26 cellular contexts compared by ENCODE assay signal in the genomic region with DNA sequence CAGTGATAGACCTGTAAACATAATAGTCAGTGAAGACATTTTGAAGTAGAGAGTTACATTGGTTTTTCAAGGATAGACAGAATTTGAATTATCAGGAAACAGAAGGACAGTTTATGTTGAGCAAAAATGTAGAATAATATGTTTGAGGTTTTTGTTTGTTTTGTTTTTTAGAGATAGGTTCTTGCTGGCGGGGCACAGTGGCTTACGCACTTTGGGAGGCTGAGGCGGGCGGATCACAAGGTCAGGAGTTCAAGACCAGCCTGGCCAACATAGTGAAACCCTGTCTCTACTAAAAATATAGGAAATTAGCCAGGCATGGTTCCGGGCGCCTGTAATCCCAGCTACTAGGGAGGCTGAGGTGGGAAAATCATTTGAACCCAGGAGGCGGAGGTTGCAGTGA.
"Had no signal": no experiment of that assay in that cellular context is flagged by ENCODE, and none has a peak within 500 bp of the region (broad histone marks: within the 10 kb centered on the region; RNA-seq: fewer than 3 reads in every experiment).

No MANE protein-coding gene starts in this region.

- DNase-seq: activated CD4-positive, alpha-beta T cell treated with anti-CD3 and anti-CD28 coated beads, Interleukin-2, amount 10 ng/mL, durations not matched to agents 7 days and 5 days; activated CD4-positive, CD25-positive, alpha-beta regulatory T cell treated with anti-CD3 and anti-CD28 coated beads, Interleukin-2, amount 50 U/mL, for 72 hours; activated naive CD4-positive, alpha-beta T cell treated with Interleukin-2 at 50 U/mL for 16 hours; activated T-cell treated with anti-CD3 and anti-CD28 coated beads for 4 hours; activated T-cell treated with anti-CD3 and anti-CD28 coated beads, Interleukin-2, amount 50 U/mL, for 72 hours; anterior cingulate cortex; dermis blood vessel endothelial cell; effector CD4-positive, alpha-beta T cell; foreskin keratinocyte; kidney glomerular epithelial cell; lower lobe of right lung; mesendoderm; natural killer cell; ovary; stimulated activated CD4-positive, alpha-beta T cell treated with anti-CD3 and anti-CD28 coated beads, Interleukin-1b, Interleukin-23, amount 100 ng/mL, for 48 hours; stimulated activated CD4-positive, alpha-beta T cell treated with anti-CD3 and anti-CD28 coated beads, Interleukin-4, amount 100 ng/mL, for 4 hours; stimulated activated CD8-positive, alpha-beta memory T cell treated with anti-CD3 and anti-CD28 coated beads, Interleukin-4, amount 100 ng/mL, for 48 hours; stimulated activated naive B cell treated with anti-CD40 and anti-IgM and Interleukin-4, amounts not matched to agents 10 μg/mL and 1 μg/mL and 100 μg/mL, for 72 hours; T-helper 17 cell; T1000; WERI-Rb-1 had no signal

- H3K36me3 Mint-ChIP-seq: natural killer cell had no signal

- H3K9me3 Mint-ChIP-seq: activated CD4-positive, alpha-beta T cell treated with anti-CD3 and anti-CD28 coated beads, Interleukin-2, amount 10 ng/mL, durations not matched to agents 7 days and 5 days; activated T-cell treated with anti-CD3 and anti-CD28 coated beads, Interleukin-2, amount 50 U/mL, for 72 hours; natural killer cell; stimulated activated naive B cell treated with anti-CD40 and anti-IgM and Interleukin-4, amounts not matched to agents 10 μg/mL and 1 μg/mL and 100 μg/mL, for 72 hours had no signal

- H3K4me3 ChIP-seq: esophagus muscularis mucosa, lower lobe of right lung, ovary, smooth muscle cell, tibial nerve had no signal

- H3K9me3 ChIP-seq: esophagus muscularis mucosa, lower lobe of right lung, ovary, tibial nerve had no signal

- H3K27ac ChIP-seq: esophagus muscularis mucosa, foreskin keratinocyte, lower lobe of right lung, ovary, tibial nerve, WERI-Rb-1 had no signal

- H3K4me3 Mint-ChIP-seq: activated CD4-positive, alpha-beta T cell treated with anti-CD3 and anti-CD28 coated beads, Interleukin-2, amount 10 ng/mL, durations not matched to agents 7 days and 5 days; activated T-cell treated with anti-CD3 and anti-CD28 coated beads, Interleukin-2, amount 50 U/mL, for 72 hours; natural killer cell; stimulated activated naive B cell treated with anti-CD40 and anti-IgM and Interleukin-4, amounts not matched to agents 10 μg/mL and 1 μg/mL and 100 μg/mL, for 72 hours; T-helper 17 cell had no signal

- H3K27ac Mint-ChIP-seq: activated CD4-positive, alpha-beta T cell treated with anti-CD3 and anti-CD28 coated beads, Interleukin-2, amount 10 ng/mL, durations not matched to agents 7 days and 5 days; activated T-cell treated with anti-CD3 and anti-CD28 coated beads, Interleukin-2, amount 50 U/mL, for 72 hours; natural killer cell; progenitor cell of endocrine pancreas; stimulated activated naive B cell treated with anti-CD40 and anti-IgM and Interleukin-4, amounts not matched to agents 10 μg/mL and 1 μg/mL and 100 μg/mL, for 72 hours; T-helper 17 cell had no signal

- H3K27me3 ChIP-seq: esophagus muscularis mucosa, foreskin keratinocyte, ovary, tibial nerve had no signal

- H3K27me3 Mint-ChIP-seq: activated CD4-positive, alpha-beta T cell treated with anti-CD3 and anti-CD28 coated beads, Interleukin-2, amount 10 ng/mL, durations not matched to agents 7 days and 5 days; progenitor cell of endocrine pancreas; stimulated activated naive B cell treated with anti-CD40 and anti-IgM and Interleukin-4, amounts not matched to agents 10 μg/mL and 1 μg/mL and 100 μg/mL, for 72 hours; T-helper 17 cell had no signal

- ATAC-seq: activated T-cell treated with anti-CD3 and anti-CD28 coated beads, Interleukin-2, amount 50 U/mL, for 72 hours; foreskin keratinocyte; left lobe of liver; lower lobe of right lung; natural killer cell; stimulated activated naive B cell treated with anti-CD40 and anti-IgM and Interleukin-4, amounts not matched to agents 10 μg/mL and 1 μg/mL and 100 μg/mL, for 72 hours; T-helper 17 cell had no signal

- H3K36me3 ChIP-seq: ovary had no signal
